Comparison of ENCODE assay signal across 13 cellular contexts in the genomic region with DNA sequence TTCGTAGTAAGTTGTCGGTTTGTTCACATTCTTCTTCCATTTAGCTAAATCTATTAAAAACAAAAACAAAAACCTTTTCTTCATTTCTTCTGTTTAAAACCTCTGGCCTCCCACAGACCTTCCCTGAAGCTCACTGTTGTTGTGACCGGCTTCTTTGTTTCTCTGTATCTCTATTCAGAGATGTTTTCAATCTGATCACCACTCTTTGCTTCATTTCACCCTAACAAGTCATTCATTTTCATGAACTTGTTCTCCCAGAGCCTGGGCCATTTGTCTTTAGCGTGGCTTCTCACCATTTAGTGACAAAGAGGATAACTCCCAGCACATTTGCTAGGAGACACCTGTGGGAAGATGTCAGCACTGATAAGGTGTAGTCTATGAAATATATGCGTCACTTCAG.
DNase-seq lines count a peak whose midpoint lies in the region; ATAC-seq and TF ChIP-seq lines count a peak whose summit lies in the region.
"Had no signal": no experiment of that assay in that cellular context is flagged by ENCODE, and none has a peak within 500 bp of the region (broad histone marks: within the 10 kb centered on the region; RNA-seq: fewer than 3 reads in every experiment).

No MANE protein-coding gene starts in this region.

- H3K9ac ChIP-seq in Loucy (ENCODE audit: low read depth, low read length, poor library complexity, severe bottlenecking): no peak overlapping the region

- H3K36me3 ChIP-seq in ACC112 (ENCODE audit: insufficient read depth, low read length) (no peaks in the 10 kb centered on the region), Loucy (ENCODE audit: insufficient read depth, low read length) (no peaks in the 10 kb centered on the region)
- H3K36me3 ChIP-seq: BE2C had no signal

- no peaks in the 10 kb centered on the region for H3F3A ChIP-seq in Loucy (ENCODE audit: low read depth)

- ATAC-seq in GM18858 (IDR thresholded peaks at IDR 0.05; ENCODE audit: unreplicated experiment): no peak
- ATAC-seq in GM21576 (IDR thresholded peaks at IDR 0.05; ENCODE audit: unreplicated experiment): no peak
- ATAC-seq: CD8-positive, alpha-beta T cell; K562 had no signal

- no peaks in the 10 kb centered on the region for H4K20me1 ChIP-seq in Loucy (ENCODE audit: insufficient read depth, low read length, poor library complexity, severe bottlenecking)

- H3K27me3 ChIP-seq in ACC112 (ENCODE audit: insufficient read depth, low read length) (no peaks in the 10 kb centered on the region), Loucy (ENCODE audit: insufficient read depth, low read length, poor library complexity, severe bottlenecking) (no peaks in the 10 kb centered on the region)
- H3K27me3 ChIP-seq: BE2C had no signal

- peak; percentile 44 for DNase-seq in medulla oblongata (ENCODE audit: extremely low spot score)
- DNase-seq in putamen (ENCODE audit: low spot score): peak; percentile 42
- no peak for DNase-seq in SW480 (ENCODE audit: low spot score)
- DNase-seq: BE2C; CD8-positive, alpha-beta T cell; NCI-H1436 treated with DMSO at 0.1 percent for 48 hours; NCI-H446 treated with DMSO at 0.1 percent for 48 hours; SIG-M5 had no signal

- H3K9me3 ChIP-seq in Loucy (ENCODE audit: insufficient read depth, low read depth, low read length): no peaks in the 10 kb centered on the region
- H3K9me3 ChIP-seq: BE2C had no signal

- H3K27ac ChIP-seq in ACC112 (ENCODE audit: low read depth, low read length): no peak overlapping the region

- H3K4me2 ChIP-seq in Loucy (ENCODE audit: low read depth, low read length, poor library complexity, severe bottlenecking): no peak overlapping the region

- no peaks in the 10 kb centered on the region for H3K9me2 ChIP-seq in Loucy (replicated peaks; ENCODE audit: low read depth, low read length)

- H3K4me1 ChIP-seq in ACC112 (ENCODE audit: control insufficient read depth, insufficient read depth, low read length, unreplicated experiment) (no peaks in the 10 kb centered on the region), Loucy (ENCODE audit: insufficient read depth, low read length, poor library complexity, severe bottlenecking) (peaks cover 15% of the 10 kb centered on the region)
- H3K4me1 ChIP-seq: BE2C had no signal

- H3K79me2 ChIP-seq in ACC112 (ENCODE audit: control insufficient read depth, insufficient read depth, low read length, unreplicated experiment): no peaks in the 10 kb centered on the region
- H3K79me2 ChIP-seq in Loucy (ENCODE audit: insufficient read depth, low read length): no peaks in the 10 kb centered on the region

- H3K4me3 ChIP-seq in ACC112 (ENCODE audit: low read depth, low read length) (no peak overlapping the region), Loucy (ENCODE audit: low read length, poor library complexity, severe bottlenecking) (no peak overlapping the region)
- H3K4me3 ChIP-seq: K562 had no signal

- TF ChIP-seq CTCF in Loucy (conservative IDR thresholded peaks at IDR 0.05; ENCODE audit: low read length): no peak

- H2AFZ ChIP-seq in ACC112 (ENCODE audit: low read length, unreplicated experiment) (peak overlapping the region; percentile 28), Loucy (ENCODE audit: low read length) (peak overlapping the region; percentile 62; the same call in 1 of the 2 replicates)
